9 cellular contexts compared by ENCODE assay signal in the genomic region with DNA sequence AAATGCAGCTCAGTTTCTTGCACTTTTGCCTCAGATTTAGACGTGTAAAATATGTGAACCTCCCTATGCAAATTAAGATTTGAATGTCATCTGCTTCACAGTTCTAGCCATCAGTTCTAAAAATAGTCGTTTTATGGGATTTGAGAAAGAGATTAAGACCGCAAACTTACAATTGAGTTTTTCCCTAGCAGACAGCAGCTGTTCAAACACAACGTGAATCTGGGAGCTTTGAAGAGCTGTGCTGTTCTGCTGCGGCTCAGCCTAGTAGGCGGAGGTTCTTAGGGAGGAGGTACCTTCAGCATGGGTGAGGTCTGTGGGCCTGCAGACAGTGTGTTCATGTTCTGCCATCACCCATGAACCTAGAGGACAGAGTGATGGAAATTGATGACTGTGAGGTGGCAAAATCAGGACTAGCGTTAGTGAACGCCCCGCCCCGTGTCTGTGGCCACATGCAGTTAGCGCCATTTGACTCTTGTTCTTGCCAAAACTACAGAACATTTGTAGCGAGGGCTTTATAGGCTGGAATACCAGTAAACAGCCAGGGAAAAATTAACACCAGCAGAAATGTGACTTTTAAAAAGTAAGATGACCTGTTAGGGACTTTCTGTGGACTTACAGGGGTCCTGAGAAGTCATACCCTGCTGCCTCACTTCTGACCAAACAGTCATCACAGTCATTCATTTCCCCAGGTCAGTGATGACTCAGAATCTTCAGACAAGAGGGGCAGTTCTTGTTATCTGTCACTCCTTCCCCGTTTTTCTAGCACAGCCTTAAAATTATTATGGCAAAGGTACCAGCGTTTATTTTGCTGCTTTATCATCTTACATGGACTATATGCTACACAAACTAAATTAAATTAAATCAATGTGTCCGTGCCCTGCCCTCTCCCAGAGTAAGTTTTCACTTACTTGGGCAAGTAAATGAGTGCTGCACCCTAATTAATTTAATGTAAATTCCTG.
DNase-seq lines count a peak whose midpoint lies in the region; ATAC-seq and TF ChIP-seq lines count a peak whose summit lies in the region.
"Had no signal": no experiment of that assay in that cellular context is flagged by ENCODE, and none has a peak within 500 bp of the region (broad histone marks: within the 10 kb centered on the region; RNA-seq: fewer than 3 reads in every experiment).

No MANE protein-coding gene starts in this region.

- H3K27ac ChIP-seq in GM23338 (ENCODE audit: low read depth) (no peak overlapping the region), Karpas-422 (ENCODE audit: low read length) (peak overlapping the region; percentile 15)
- H3K27ac ChIP-seq: psoas muscle had no signal

- H3K4me1 ChIP-seq in GM23338 (ENCODE audit: insufficient read depth), result peaks cover 3% of the 10 kb centered on the region; the same call in 1 of the 2 replicates
- H3K4me1 ChIP-seq in Karpas-422 (ENCODE audit: low read length), result peaks cover 21% of the 10 kb centered on the region
- peaks cover 2% of the 10 kb centered on the region for H3K4me1 ChIP-seq in iPS-15b (ENCODE audit: control insufficient read depth, insufficient read depth, low read length)
- peaks cover 9% of the 10 kb centered on the region for H3K4me1 ChIP-seq in BE2C
- H3K4me1 ChIP-seq: psoas muscle had no signal

- H3K79me2 ChIP-seq in GM23338 (replicated peaks; ENCODE audit: insufficient read depth) (no peaks in the 10 kb centered on the region), Karpas-422 (ENCODE audit: low read length) (0 out of 2 replicates have a peak, but pooled peaks cover 11% of the 10 kb centered on the region)

- H3K9ac ChIP-seq in Karpas-422 (ENCODE audit: low read length), result peak overlapping the region; percentile 14; the same call in 1 of the 2 replicates
- H3K9ac ChIP-seq in iPS-15b (ENCODE audit: low read depth, low read length), result peak overlapping the region; percentile 1

- peaks cover 11% of the 10 kb centered on the region for H4K20me1 ChIP-seq in GM23338 (replicated peaks; ENCODE audit: insufficient read depth)
- no peaks in the 10 kb centered on the region for H4K20me1 ChIP-seq in Karpas-422 (ENCODE audit: insufficient read depth, low read depth, low read length)

- ATAC-seq in GM18502 (IDR thresholded peaks at IDR 0.05; ENCODE audit: poor library complexity, unreplicated experiment) (peak; percentile 85), GM23338 (peak; percentile 32; the same call in 1 of the 3 replicates)
- no peak for ATAC-seq in effector memory CD8-positive, alpha-beta T cell (replicated peaks)

- H3K9me2 ChIP-seq in GM23338 (ENCODE audit: insufficient read depth), result no peaks in the 10 kb centered on the region
- H3K9me2 ChIP-seq in Karpas-422 (replicated peaks; ENCODE audit: insufficient read depth, low read length), result no peaks in the 10 kb centered on the region

- H3K27me3 ChIP-seq in GM23338 (ENCODE audit: insufficient read depth) (peaks cover 25% of the 10 kb centered on the region), Karpas-422 (ENCODE audit: low read length) (no peaks in the 10 kb centered on the region), iPS-15b (ENCODE audit: control insufficient read depth, insufficient read depth, low read length) (peaks cover 6% of the 10 kb centered on the region), BE2C (no peaks in the 10 kb centered on the region)

- H3K4me2 ChIP-seq in GM23338 (no peak overlapping the region), Karpas-422 (ENCODE audit: low read depth, low read length, poor library complexity, severe bottlenecking) (peak overlapping the region; percentile 41)

- peaks cover 8% of the 10 kb centered on the region; the same call in 2 of the 3 replicates for H3K36me3 Mint-ChIP-seq in GM23338 (ENCODE audit: low read depth)
- peaks cover 10% of the 10 kb centered on the region for H3K36me3 Mint-ChIP-seq in effector memory CD8-positive, alpha-beta T cell (ENCODE audit: insufficient read depth)

- H3K27ac Mint-ChIP-seq in GM23338, result no peak overlapping the region
- peak overlapping the region in 1 of 2 donors; percentile 25 for H3K27ac Mint-ChIP-seq in effector memory CD8-positive, alpha-beta T cell

- TF ChIP-seq CTCF in GM23338 (conservative IDR thresholded peaks at IDR 0.05; ENCODE audit: low read depth in 2 of 2) (no peak), BE2C (IDR thresholded peaks at IDR 0.05; ENCODE audit: low read depth, low read length) (no peak)

- peaks cover 9% of the 10 kb centered on the region for H3K27me3 Mint-ChIP-seq in GM23338 (ENCODE audit: insufficient read depth, low read depth, poor library complexity)
- H3K27me3 Mint-ChIP-seq in effector memory CD8-positive, alpha-beta T cell, result no peaks in the 10 kb centered on the region

- H3K9me3 ChIP-seq in Karpas-422 (ENCODE audit: low read length) (no peaks in the 10 kb centered on the region), iPS-15b (ENCODE audit: control insufficient read depth, insufficient read depth, low read length) (no peaks in the 10 kb centered on the region), BE2C (no peaks in the 10 kb centered on the region)
- H3K9me3 ChIP-seq: psoas muscle had no signal

- peaks cover 3% of the 10 kb centered on the region; the same call in 1 of the 3 replicates for H3K9me3 Mint-ChIP-seq in GM23338
- H3K9me3 Mint-ChIP-seq in effector memory CD8-positive, alpha-beta T cell, result no peaks in the 10 kb centered on the region

- H2AFZ ChIP-seq in GM23338 (no peak overlapping the region), Karpas-422 (ENCODE audit: low read length) (no peak overlapping the region)

- H3K4me3 Mint-ChIP-seq in GM23338, result no peak overlapping the region
- H3K4me3 Mint-ChIP-seq in effector memory CD8-positive, alpha-beta T cell, result no peak overlapping the region

- H3K36me3 ChIP-seq in GM23338 (ENCODE audit: insufficient read depth), result peaks cover 7% of the 10 kb centered on the region; the same call in 1 of the 2 replicates
- H3K36me3 ChIP-seq in Karpas-422 (ENCODE audit: insufficient read depth, low read length), result peaks cover 4% of the 10 kb centered on the region; the same call in 1 of the 2 replicates
- peaks cover 4% of the 10 kb centered on the region for H3K36me3 ChIP-seq in iPS-15b (ENCODE audit: control insufficient read depth, insufficient read depth, low read length)
- peaks cover 29% of the 10 kb centered on the region for H3K36me3 ChIP-seq in BE2C

- DNase-seq in GM23338 (ENCODE audit: low spot score), result no peak
- no peak for DNase-seq in Karpas-422
- DNase-seq in SHP77 (lab: John Stamatoyannopoulos, UW), result peak; percentile 99 to 100
- DNase-seq in effector memory CD8-positive, alpha-beta T cell, result no peak
- no peak for DNase-seq in ecto neural progenitor cell (ENCODE audit: low spot score)
- no peak for DNase-seq in BE2C
- DNase-seq: psoas muscle had no signal

- H3K4me3 ChIP-seq in GM23338 (no peak overlapping the region), Karpas-422 (ENCODE audit: low read length) (no peak overlapping the region; the same call in 1 of the 2 replicates), iPS-15b (ENCODE audit: low read depth, low read length) (no peak overlapping the region), BE2C (ENCODE audit: low read depth, low read length) (no peak overlapping the region)
- H3K4me3 ChIP-seq: psoas muscle had no signal

- peaks cover 3% of the 10 kb centered on the region; the same call in 1 of the 3 replicates for H3K4me1 Mint-ChIP-seq in GM23338
- H3K4me1 Mint-ChIP-seq in effector memory CD8-positive, alpha-beta T cell (ENCODE audit: low read depth in 2 of 2), result peaks cover 2 to 5% of the 10 kb centered on the region in 2 donors

- no peaks in the 10 kb centered on the region for H3F3A ChIP-seq in GM23338 (replicated peaks; ENCODE audit: low read depth)

TF ChIP-seq in GM23338, 12 proteins besides CTCF, POLR2A, EP300 and RAD21 (continues in another document):
- no peak for TF ChIP-seq NANOG (IDR thresholded peaks at IDR 0.05; ENCODE audit: borderline replicate concordance)

Comparison
In these comparisons a context has a peak if more than half of its experiments do, and no peak if none do; other contexts are left out.
1. DNase-seq: peak in SHP77 (2 of 2); none in GM23338 (single experiment), Karpas-422 (single experiment), effector memory CD8-positive, alpha-beta T cell (0 of 3), ecto neural progenitor cell (single experiment) and BE2C (single experiment).